9 cellular contexts compared by ENCODE assay signal in genomic region chr3:54020436-54020835, GRCh38.
"Had no signal": no experiment of that assay in that cellular context is flagged by ENCODE, and none has a peak within 500 bp of the region (broad histone marks: within the 10 kb centered on the region; RNA-seq: fewer than 3 reads in every experiment).

No MANE protein-coding gene starts in this region.

- H3K9me3 ChIP-seq: HAP-1 had no signal

- DNase-seq: GM23248, GOT3, H7, HFFc6 had no signal

- H3K4me1 Mint-ChIP-seq: IgD-negative memory B cell had no signal

- H3K36me3 ChIP-seq: HAP-1 had no signal

- H3K4me3 Mint-ChIP-seq: HFFc6, IgD-negative memory B cell had no signal

- H3K4me3 ChIP-seq: GM23248, HAP-1 had no signal

- H3K27ac Mint-ChIP-seq: HFFc6 had no signal

- H3K27ac ChIP-seq: GM23248, HL-60 had no signal

- ATAC-seq: HCT116, HepG2 had no signal
